ENCODE assay signal across 22 cellular contexts in the genomic region with DNA sequence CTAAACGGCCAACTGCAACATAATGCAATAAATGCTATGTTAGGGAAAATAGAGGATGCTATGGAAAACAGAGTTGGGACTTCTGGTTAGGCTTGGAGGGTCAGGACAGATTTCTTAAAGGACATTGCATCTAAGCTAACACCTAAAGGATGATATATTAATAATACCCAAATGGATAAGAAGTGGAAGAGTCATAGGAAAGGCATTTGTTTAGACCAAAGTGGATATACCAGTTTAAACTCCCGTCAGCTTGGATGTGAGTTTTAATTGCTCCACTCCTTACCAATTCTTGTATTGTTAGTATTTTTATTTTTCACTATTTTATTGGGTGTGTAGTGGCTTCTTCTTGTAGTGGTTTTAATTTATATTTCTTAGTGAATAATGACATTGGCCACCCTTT.
DNase-seq lines count a peak whose midpoint lies in the region; ATAC-seq, FAIRE-seq and TF ChIP-seq lines count a peak whose summit lies in the region.
"Had no signal": no experiment of that assay in that cellular context is flagged by ENCODE, and none has a peak within 500 bp of the region (broad histone marks: within the 10 kb centered on the region; RNA-seq: fewer than 3 reads in every experiment).

No MANE protein-coding gene starts in this region.

- no peaks in the 10 kb centered on the region for H3K27me3 Mint-ChIP-seq in osteocyte (ENCODE audit: unreplicated experiment)

- peaks cover 0 to 17% of the 10 kb centered on the region in 2 experiments for H3K36me3 ChIP-seq in mesenchymal stem cell (ENCODE audit: control insufficient read depth in 1 of 2, insufficient read depth in 2 of 2, low read depth in 1 of 2, low read length in 2 of 2)
- H3K36me3 ChIP-seq: BE2C had no signal

- TF ChIP-seq RAD21 in A549 (conservative IDR thresholded peaks at IDR 0.05 in 1 of 2, IDR thresholded peaks at IDR 0.05 in 1 of 2) = no peak

- no peak for TF ChIP-seq POLR2A in A549 (IDR thresholded peaks at IDR 0.05; ENCODE audit: low read length)

- no peak overlapping the region for H2BK15ac ChIP-seq in mesenchymal stem cell (ENCODE audit: low read depth, poor library complexity, severe bottlenecking)

- no peak overlapping the region for H2BK12ac ChIP-seq in mesenchymal stem cell (ENCODE audit: low read length in 2 of 2)

- H2BK5ac ChIP-seq in mesenchymal stem cell (ENCODE audit: low read depth, low read length, poor library complexity, severe bottlenecking) = no peak overlapping the region

- H2AK5ac ChIP-seq in mesenchymal stem cell (ENCODE audit: low read length, severe bottlenecking) = no peak overlapping the region

- WGBS in A549 (ENCODE audit: missing lambda C conversion rate) = 27% methylated on average over 2 of the region's 2 CpGs
- WGBS in mesenchymal stem cell = 94% methylated on average over 1 of the region's 2 CpGs

- no peaks in the 10 kb centered on the region for H3K27me3 ChIP-seq in mesenchymal stem cell (ENCODE audit: control insufficient read depth in 1 of 2, insufficient read depth in 1 of 2, low read length in 2 of 2)
- H3K27me3 ChIP-seq: BE2C had no signal

- no peak for DNase-seq in A549 (ENCODE audit: low read depth in 1 of 2, low spot score in 1 of 2)
- DNase-seq in HT-29 (ENCODE audit: low spot score) = peak; percentile 39
- peak; percentile 71 for DNase-seq in epithelial cell of esophagus (ENCODE audit: low read depth)
- peak; percentile 16 for DNase-seq in mesenchymal stem cell
- DNase-seq in osteocyte (ENCODE audit: extremely low spot score, unreplicated experiment) = no peak
- no peak for DNase-seq in GM10266 (ENCODE audit: extremely low spot score)
- DNase-seq in DMS79 (lab: John Stamatoyannopoulos, UW) = no peak
- DNase-seq: BE2C, DND-41, H7, HFFc6, MM.1S, NCI-H1048, NCI-H1417 treated with DMSO at 0.1 percent for 48 hours, NCI-H187, NCI-H446, NCI-H526, SHP77 treated with DMSO at 0.1 percent for 48 hours had no signal

- H3K4me3 ChIP-seq in A549 (no peak overlapping the region), epithelial cell of esophagus (ENCODE audit: low read length) (no peak overlapping the region), mesenchymal stem cell (ENCODE audit: insufficient read depth in 1 of 2, low read depth in 1 of 2, low read length in 2 of 2) (no peak overlapping the region)
- H3K4me3 ChIP-seq: K562, SK-N-MC had no signal

- H3K4me1 Mint-ChIP-seq in osteocyte (ENCODE audit: unreplicated experiment) = no peaks in the 10 kb centered on the region

- H3K4ac ChIP-seq in mesenchymal stem cell (ENCODE audit: low read depth in 1 of 2, low read length in 2 of 2) = no peak overlapping the region

- peak overlapping the region; percentile 38 for H3K4me2 ChIP-seq in A549
- H3K4me2 ChIP-seq in mesenchymal stem cell (ENCODE audit: low read length, poor library complexity, severe bottlenecking) = no peak overlapping the region

- peaks cover 43% of the 10 kb centered on the region for H3K4me1 ChIP-seq in A549
- peaks cover 2% of the 10 kb centered on the region for H3K4me1 ChIP-seq in mesenchymal stem cell (ENCODE audit: control insufficient read depth, insufficient read depth, low read depth, low read length)

- no peak for TF ChIP-seq EP300 in A549 (IDR thresholded peaks at IDR 0.05)

- no peak overlapping the region for H3K4me3 Mint-ChIP-seq in osteocyte (ENCODE audit: unreplicated experiment)
- H3K4me3 Mint-ChIP-seq: HFFc6 had no signal

- TF ChIP-seq CTCF in A549 (IDR thresholded peaks at IDR 0.05) = no peak
- TF ChIP-seq CTCF in epithelial cell of esophagus (IDR thresholded peaks at IDR 0.05; ENCODE audit: insufficient read depth, low read depth, low read length, missing control alignments) = no peak
- no peak for TF ChIP-seq CTCF in osteocyte (IDR thresholded peaks at IDR 0.05)
- TF ChIP-seq CTCF in GM10266 (IDR thresholded peaks at IDR 0.05; ENCODE audit: control insufficient read depth, insufficient read depth, low read depth, missing control alignments) = no peak

- H3K36me3 Mint-ChIP-seq in osteocyte (ENCODE audit: unreplicated experiment) = peaks cover 16% of the 10 kb centered on the region

- H3K27ac ChIP-seq in A549 (no peak overlapping the region), mesenchymal stem cell (ENCODE audit: low read length, poor library complexity, severe bottlenecking) (peak overlapping the region; percentile 18)

- no peak overlapping the region for H2AFZ ChIP-seq in mesenchymal stem cell (ENCODE audit: low read depth, low read length)

- no peaks in the 10 kb centered on the region for H3K9me3 Mint-ChIP-seq in osteocyte (ENCODE audit: unreplicated experiment)
- H3K9me3 Mint-ChIP-seq: HFFc6 had no signal

- POLR2A ChIA-PET in A549 (lab: Yijun Ruan, JAX) = no interaction called here

- H4K8ac ChIP-seq in mesenchymal stem cell (ENCODE audit: low read length) = no peak overlapping the region

- no peak for ATAC-seq in A549
- ATAC-seq: HepG2, K562 had no signal

- H2BK120ac ChIP-seq in mesenchymal stem cell (ENCODE audit: low read depth, low read length) = no peak overlapping the region

- H3K27ac Mint-ChIP-seq in osteocyte (ENCODE audit: unreplicated experiment) = no peak overlapping the region
- H3K27ac Mint-ChIP-seq: HFFc6 had no signal

- no peak for FAIRE-seq in A549 (lab: Jason Lieb, UNC)
- FAIRE-seq: GM12891, HepG2, K562 had no signal

- no peaks in the 10 kb centered on the region for H3K9me3 ChIP-seq in A549
- no peaks in the 10 kb centered on the region for H3K9me3 ChIP-seq in mesenchymal stem cell (ENCODE audit: control insufficient read depth, low read length)
- H3K9me3 ChIP-seq: BE2C had no signal

- no peak overlapping the region for H3K18ac ChIP-seq in mesenchymal stem cell (ENCODE audit: low read depth in 1 of 2, low read length in 2 of 2)

- H3K79me1 ChIP-seq in mesenchymal stem cell (replicated peaks; ENCODE audit: low read length, poor library complexity, severe bottlenecking) = peaks cover 17% of the 10 kb centered on the region

- no peak overlapping the region for H3K14ac ChIP-seq in mesenchymal stem cell (ENCODE audit: low read length in 2 of 2)

- no peak overlapping the region for H3K9ac ChIP-seq in mesenchymal stem cell (ENCODE audit: low read length)

- CTCF ChIA-PET in A549 (lab: Yijun Ruan, JAX) = no interaction called here

- H3K23ac ChIP-seq in mesenchymal stem cell (ENCODE audit: low read length in 2 of 2) = no peak overlapping the region

- no peak overlapping the region for H4K91ac ChIP-seq in mesenchymal stem cell (ENCODE audit: low read length)

TF ChIP-seq in A549, 52 proteins besides CTCF, POLR2A, EP300 and RAD21:
- no peak for TF ChIP-seq KDM1A (IDR thresholded peaks at IDR 0.05; ENCODE audit: low read depth)
- TF ChIP-seq HOXB13 (CRISPR knock-in tag; IDR thresholded peaks at IDR 0.05; ENCODE audit: low read depth) = no peak
- no peak for TF ChIP-seq RARB (CRISPR knock-in tag; IDR thresholded peaks at IDR 0.05)
- no peak for TF ChIP-seq HOXA7 (CRISPR knock-in tag; IDR thresholded peaks at IDR 0.05)
- no peak for TF ChIP-seq SREBF2 (IDR thresholded peaks at IDR 0.05)
- TF ChIP-seq E2F6 (IDR thresholded peaks at IDR 0.05; ENCODE audit: borderline replicate concordance, low read depth) = no peak
- no peak for TF ChIP-seq POLR2AphosphoS2 (conservative IDR thresholded peaks at IDR 0.05; ENCODE audit: low read length)
- no peak for TF ChIP-seq MYC (IDR thresholded peaks at IDR 0.05; ENCODE audit: borderline replicate concordance, low read length)
- TF ChIP-seq RCOR1 (IDR thresholded peaks at IDR 0.05; ENCODE audit: low read depth, low read length) = no peak
- no peak for TF ChIP-seq FOSL2 (IDR thresholded peaks at IDR 0.05)
- TF ChIP-seq FOSL2 (CRISPR knock-in tag; IDR thresholded peaks at IDR 0.05) = no peak
- no peak for TF ChIP-seq FOSB (CRISPR knock-in tag; IDR thresholded peaks at IDR 0.05)
- TF ChIP-seq TP53 (CRISPR knock-in tag; IDR thresholded peaks at IDR 0.05) = no peak
- no peak for TF ChIP-seq JUN (IDR thresholded peaks at IDR 0.05)
- TF ChIP-seq NFE2L2 (conservative IDR thresholded peaks at IDR 0.05; ENCODE audit: low read length) = no peak
- no peak for TF ChIP-seq JUNB (IDR thresholded peaks at IDR 0.05)
- TF ChIP-seq, protein P1, sequence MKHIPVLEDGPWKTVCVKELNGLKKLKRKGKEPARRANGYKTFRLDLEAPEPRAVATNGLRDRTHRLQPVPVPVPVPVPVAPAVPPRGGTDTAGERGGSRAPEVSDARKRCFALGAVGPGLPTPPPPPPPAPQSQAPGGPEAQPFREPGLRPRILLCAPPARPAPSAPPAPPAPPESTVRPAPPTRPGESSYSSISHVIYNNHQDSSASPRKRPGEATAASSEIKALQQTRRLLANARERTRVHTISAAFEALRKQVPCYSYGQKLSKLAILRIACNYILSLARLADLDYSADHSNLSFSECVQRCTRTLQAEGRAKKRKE (CRISPR knock-in tag; IDR thresholded peaks at IDR 0.05; ENCODE audit: low read depth) = no peak
- no peak for TF ChIP-seq ZSCAN20 (CRISPR knock-in tag; IDR thresholded peaks at IDR 0.05)
- no peak for TF ChIP-seq SMC3 (IDR thresholded peaks at IDR 0.05)
- no peak for TF ChIP-seq KDM5A (IDR thresholded peaks at IDR 0.05)
- TF ChIP-seq HES2 (IDR thresholded peaks at IDR 0.05) = no peak

Comparison
In these comparisons a context has a peak if more than half of its experiments do, and no peak if none do; other contexts are left out.
1. DNase-seq: peak in HT-29 (single experiment), epithelial cell of esophagus (single experiment) and mesenchymal stem cell (single experiment); none in A549 (0 of 2), osteocyte (single experiment), GM10266 (single experiment) and DMS79 (single experiment).